ENCODE assay signal across 1 cellular context in the genomic region with DNA sequence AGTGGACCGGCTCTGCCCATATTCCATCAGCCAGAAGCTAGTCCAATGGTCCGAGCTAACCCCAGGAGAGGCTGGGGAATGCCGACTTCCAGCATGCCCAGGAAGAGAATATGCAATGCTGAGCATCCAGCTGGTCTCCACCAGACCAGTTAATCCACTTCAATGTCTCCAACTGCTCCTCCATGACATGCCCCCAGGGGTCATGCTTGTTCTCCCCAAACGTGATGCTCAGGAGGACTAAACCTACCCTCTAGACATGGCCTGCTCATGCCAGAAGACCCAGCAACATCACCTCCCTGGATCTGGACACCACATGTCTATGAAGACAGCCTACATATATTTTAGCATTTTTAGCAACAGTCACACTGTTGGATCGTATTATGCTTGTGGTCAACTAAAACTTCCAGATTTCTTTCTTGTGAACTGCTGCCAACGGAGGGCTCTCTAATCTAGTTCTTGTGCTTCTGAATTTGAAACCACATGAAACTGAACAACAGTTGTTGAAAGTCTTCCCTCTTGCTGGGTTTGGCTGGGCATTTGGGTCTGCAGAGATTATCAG.
TF ChIP-seq lines count a peak whose summit lies in the region.

No MANE protein-coding gene starts in this region.

TF ChIP-seq in GM12878, 131 proteins besides CTCF, POLR2A, EP300 and RAD21:
- TF ChIP-seq, protein P1, sequence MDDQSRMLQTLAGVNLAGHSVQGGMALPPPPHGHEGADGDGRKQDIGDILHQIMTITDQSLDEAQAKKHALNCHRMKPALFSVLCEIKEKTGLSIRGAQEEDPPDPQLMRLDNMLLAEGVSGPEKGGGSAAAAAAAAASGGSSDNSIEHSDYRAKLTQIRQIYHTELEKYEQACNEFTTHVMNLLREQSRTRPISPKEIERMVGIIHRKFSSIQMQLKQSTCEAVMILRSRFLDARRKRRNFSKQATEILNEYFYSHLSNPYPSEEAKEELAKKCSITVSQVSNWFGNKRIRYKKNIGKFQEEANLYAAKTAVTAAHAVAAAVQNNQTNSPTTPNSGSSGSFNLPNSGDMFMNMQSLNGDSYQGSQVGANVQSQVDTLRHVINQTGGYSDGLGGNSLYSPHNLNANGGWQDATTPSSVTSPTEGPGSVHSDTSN (IDR thresholded peaks at IDR 0.05; ENCODE audit: insufficient replicate concordance, low read depth, low read length) = no peak
- TF ChIP-seq RB1 (IDR thresholded peaks at IDR 0.05; ENCODE audit: borderline replicate concordance) = no peak
- TF ChIP-seq, protein P2, sequence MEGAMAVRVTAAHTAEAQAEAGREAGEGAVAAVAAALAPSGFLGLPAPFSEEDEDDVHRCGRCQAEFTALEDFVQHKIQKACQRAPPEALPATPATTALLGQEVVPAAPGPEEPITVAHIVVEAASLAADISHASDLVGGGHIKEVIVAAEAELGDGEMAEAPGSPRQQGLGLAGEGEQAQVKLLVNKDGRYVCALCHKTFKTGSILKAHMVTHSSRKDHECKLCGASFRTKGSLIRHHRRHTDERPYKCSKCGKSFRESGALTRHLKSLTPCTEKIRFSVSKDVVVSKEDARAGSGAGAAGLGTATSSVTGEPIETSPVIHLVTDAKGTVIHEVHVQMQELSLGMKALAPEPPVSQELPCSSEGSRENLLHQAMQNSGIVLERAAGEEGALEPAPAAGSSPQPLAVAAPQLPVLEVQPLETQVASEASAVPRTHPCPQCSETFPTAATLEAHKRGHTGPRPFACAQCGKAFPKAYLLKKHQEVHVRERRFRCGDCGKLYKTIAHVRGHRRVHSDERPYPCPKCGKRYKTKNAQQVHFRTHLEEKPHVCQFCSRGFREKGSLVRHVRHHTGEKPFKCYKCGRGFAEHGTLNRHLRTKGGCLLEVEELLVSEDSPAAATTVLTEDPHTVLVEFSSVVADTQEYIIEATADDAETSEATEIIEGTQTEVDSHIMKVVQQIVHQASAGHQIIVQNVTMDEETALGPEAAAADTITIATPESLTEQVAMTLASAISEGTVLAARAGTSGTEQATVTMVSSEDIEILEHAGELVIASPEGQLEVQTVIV (IDR thresholded peaks at IDR 0.05; ENCODE audit: borderline replicate concordance, partially characterized antibody) = no peak
- no peak for TF ChIP-seq CHD4 (IDR thresholded peaks at IDR 0.05)
- TF ChIP-seq EGR1 (IDR thresholded peaks at IDR 0.05; ENCODE audit: borderline replicate concordance in 1 of 2, low read depth in 2 of 2, low read length in 2 of 2) = no peak
- TF ChIP-seq NR2C1 (IDR thresholded peaks at IDR 0.05) = no peak
- TF ChIP-seq, protein P3, sequence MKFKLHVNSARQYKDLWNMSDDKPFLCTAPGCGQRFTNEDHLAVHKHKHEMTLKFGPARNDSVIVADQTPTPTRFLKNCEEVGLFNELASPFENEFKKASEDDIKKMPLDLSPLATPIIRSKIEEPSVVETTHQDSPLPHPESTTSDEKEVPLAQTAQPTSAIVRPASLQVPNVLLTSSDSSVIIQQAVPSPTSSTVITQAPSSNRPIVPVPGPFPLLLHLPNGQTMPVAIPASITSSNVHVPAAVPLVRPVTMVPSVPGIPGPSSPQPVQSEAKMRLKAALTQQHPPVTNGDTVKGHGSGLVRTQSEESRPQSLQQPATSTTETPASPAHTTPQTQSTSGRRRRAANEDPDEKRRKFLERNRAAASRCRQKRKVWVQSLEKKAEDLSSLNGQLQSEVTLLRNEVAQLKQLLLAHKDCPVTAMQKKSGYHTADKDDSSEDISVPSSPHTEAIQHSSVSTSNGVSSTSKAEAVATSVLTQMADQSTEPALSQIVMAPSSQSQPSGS (IDR thresholded peaks at IDR 0.05; ENCODE audit: low read length) = no peak
- TF ChIP-seq, protein P4, sequence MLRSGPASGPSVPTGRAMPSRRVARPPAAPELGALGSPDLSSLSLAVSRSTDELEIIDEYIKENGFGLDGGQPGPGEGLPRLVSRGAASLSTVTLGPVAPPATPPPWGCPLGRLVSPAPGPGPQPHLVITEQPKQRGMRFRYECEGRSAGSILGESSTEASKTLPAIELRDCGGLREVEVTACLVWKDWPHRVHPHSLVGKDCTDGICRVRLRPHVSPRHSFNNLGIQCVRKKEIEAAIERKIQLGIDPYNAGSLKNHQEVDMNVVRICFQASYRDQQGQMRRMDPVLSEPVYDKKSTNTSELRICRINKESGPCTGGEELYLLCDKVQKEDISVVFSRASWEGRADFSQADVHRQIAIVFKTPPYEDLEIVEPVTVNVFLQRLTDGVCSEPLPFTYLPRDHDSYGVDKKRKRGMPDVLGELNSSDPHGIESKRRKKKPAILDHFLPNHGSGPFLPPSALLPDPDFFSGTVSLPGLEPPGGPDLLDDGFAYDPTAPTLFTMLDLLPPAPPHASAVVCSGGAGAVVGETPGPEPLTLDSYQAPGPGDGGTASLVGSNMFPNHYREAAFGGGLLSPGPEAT (IDR thresholded peaks at IDR 0.05; ENCODE audit: low read depth) = no peak
- TF ChIP-seq STAT1 (conservative IDR thresholded peaks at IDR 0.05) = no peak
- TF ChIP-seq, protein P5, sequence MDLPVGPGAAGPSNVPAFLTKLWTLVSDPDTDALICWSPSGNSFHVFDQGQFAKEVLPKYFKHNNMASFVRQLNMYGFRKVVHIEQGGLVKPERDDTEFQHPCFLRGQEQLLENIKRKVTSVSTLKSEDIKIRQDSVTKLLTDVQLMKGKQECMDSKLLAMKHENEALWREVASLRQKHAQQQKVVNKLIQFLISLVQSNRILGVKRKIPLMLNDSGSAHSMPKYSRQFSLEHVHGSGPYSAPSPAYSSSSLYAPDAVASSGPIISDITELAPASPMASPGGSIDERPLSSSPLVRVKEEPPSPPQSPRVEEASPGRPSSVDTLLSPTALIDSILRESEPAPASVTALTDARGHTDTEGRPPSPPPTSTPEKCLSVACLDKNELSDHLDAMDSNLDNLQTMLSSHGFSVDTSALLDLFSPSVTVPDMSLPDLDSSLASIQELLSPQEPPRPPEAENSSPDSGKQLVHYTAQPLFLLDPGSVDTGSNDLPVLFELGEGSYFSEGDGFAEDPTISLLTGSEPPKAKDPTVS (IDR thresholded peaks at IDR 0.05; ENCODE audit: low read depth, low read length) = no peak
- TF ChIP-seq FOXK2 (IDR thresholded peaks at IDR 0.05) = no peak
- TF ChIP-seq BMI1 (IDR thresholded peaks at IDR 0.05; ENCODE audit: borderline replicate concordance) = no peak
- no peak for TF ChIP-seq SIN3A (IDR thresholded peaks at IDR 0.05; ENCODE audit: low read depth, low read length)
- no peak for TF ChIP-seq ZSCAN29 (IDR thresholded peaks at IDR 0.05)
- TF ChIP-seq MEF2B (IDR thresholded peaks at IDR 0.05; ENCODE audit: partially characterized antibody, poor library complexity, severe bottlenecking) = no peak
- TF ChIP-seq RCOR1 (conservative IDR thresholded peaks at IDR 0.05; ENCODE audit: low read depth, low read length) = no peak
- no peak for TF ChIP-seq SMARCA5 (IDR thresholded peaks at IDR 0.05)
- TF ChIP-seq, protein P6, sequence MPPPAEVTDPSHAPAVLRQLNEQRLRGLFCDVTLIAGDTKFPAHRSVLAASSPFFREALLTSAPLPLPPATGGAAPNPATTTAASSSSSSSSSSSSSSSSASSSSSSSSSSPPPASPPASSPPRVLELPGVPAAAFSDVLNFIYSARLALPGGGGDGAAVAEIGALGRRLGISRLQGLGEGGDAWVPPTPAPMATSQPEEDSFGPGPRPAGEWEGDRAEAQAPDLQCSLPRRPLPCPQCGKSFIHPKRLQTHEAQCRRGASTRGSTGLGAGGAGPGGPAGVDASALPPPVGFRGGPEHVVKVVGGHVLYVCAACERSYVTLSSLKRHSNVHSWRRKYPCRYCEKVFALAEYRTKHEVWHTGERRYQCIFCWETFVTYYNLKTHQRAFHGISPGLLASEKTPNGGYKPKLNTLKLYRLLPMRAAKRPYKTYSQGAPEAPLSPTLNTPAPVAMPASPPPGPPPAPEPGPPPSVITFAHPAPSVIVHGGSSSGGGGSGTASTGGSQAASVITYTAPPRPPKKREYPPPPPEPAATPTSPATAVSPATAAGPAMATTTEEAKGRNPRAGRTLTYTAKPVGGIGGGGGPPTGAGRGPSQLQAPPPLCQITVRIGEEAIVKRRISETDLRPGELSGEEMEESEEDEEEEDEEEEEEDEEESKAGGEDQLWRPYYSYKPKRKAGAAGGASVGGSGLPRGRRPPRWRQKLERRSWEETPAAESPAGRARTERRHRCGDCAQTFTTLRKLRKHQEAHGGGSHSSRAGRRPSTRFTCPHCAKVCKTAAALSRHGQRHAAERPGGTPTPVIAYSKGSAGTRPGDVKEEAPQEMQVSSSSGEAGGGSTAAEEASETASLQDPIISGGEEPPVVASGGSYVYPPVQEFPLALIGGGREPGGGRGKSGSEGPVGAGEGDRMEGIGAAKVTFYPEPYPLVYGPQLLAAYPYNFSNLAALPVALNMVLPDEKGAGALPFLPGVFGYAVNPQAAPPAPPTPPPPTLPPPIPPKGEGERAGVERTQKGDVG (CRISPR knock-in tag; IDR thresholded peaks at IDR 0.05) = no peak
- no peak for TF ChIP-seq KLF5 (IDR thresholded peaks at IDR 0.05; ENCODE audit: partially characterized antibody)
- no peak for TF ChIP-seq CBX3 (IDR thresholded peaks at IDR 0.05; ENCODE audit: borderline replicate concordance, low read depth)
